In the genomic region with DNA sequence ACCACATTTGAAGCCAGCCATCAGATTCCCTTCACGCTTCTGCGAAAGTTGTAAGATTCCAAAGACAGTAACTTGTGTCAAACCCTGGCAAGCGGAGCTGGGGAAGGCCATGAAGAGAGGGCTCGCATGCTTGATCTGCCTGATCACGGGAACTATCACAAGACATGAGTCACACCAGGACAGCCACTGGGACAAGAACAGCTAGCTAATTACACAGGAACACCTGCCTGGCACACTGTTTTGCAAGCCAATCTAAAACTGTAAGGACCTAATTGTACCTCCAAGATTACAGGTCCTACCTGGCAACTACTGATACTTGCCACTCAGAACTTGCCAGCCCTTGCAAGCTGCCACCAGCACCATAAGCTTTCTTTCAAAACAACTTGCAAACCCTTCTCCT, we compare ENCODE assay signal across 26 cellular contexts.
DNase-seq lines count a peak whose midpoint lies in the region; ATAC-seq, FAIRE-seq and TF ChIP-seq lines count a peak whose summit lies in the region.
"Had no signal": no experiment of that assay in that cellular context is flagged by ENCODE, and none has a peak within 500 bp of the region (broad histone marks: within the 10 kb centered on the region; RNA-seq: fewer than 3 reads in every experiment).

No MANE protein-coding gene starts in this region.

- no peak for FAIRE-seq in GM12892 (lab: Jason Lieb, UNC)
- FAIRE-seq: astrocyte, G401.6 had no signal

- ATAC-seq in left ventricle myocardium superior (peak; percentile 25), naive B cell (ENCODE audit: low read depth in 2 of 2) (peak; percentile 55 to 57), GM18505 (IDR thresholded peaks at IDR 0.05; ENCODE audit: unreplicated experiment) (no peak)
- ATAC-seq: activated naive CD4-positive, alpha-beta T cell treated with anti-CD3 and anti-CD28 coated beads, Interleukin-2, amount 50 U/mL, for 72 hours; naive thymus-derived CD8-positive, alpha-beta T cell; sciatic nerve had no signal

- intact Hi-C loops in left ventricle myocardium superior (cut with micrococcal nuclease), result no loop called here

- TF ChIP-seq POLR2A in GM18505 (IDR thresholded peaks at IDR 0.05; ENCODE audit: borderline replicate concordance, extremely low read depth, insufficient read depth, insufficient read length), result no peak
- no peak for TF ChIP-seq POLR2A in GM12892 (IDR thresholded peaks at IDR 0.05; ENCODE audit: low read depth, low read length)

- H3K4me3 ChIP-seq in right atrium auricular region, result no peak overlapping the region
- H3K4me3 ChIP-seq: lower lobe of right lung, SK-N-MC had no signal

- H3K9me3 ChIP-seq in right atrium auricular region, result no peaks in the 10 kb centered on the region
- H3K9me3 ChIP-seq: lower lobe of right lung had no signal

- DNase-seq in left ventricle myocardium superior (no peak), right atrium auricular region (ENCODE audit: low spot score) (no peak), foreskin melanocyte (peak; percentile 10), naive B cell (no peak), GM12892 (ENCODE audit: insufficient read length) (no peak), SHP77 (lab: John Stamatoyannopoulos, UW) (no peak), GM03348 (ENCODE audit: low spot score) (no peak)
- DNase-seq: activated CD4-positive, alpha-beta T cell treated with anti-CD3 and anti-CD28 coated beads for 48 hours; CD4-positive, CD25-positive, alpha-beta regulatory T cell; central memory CD4-positive, alpha-beta T cell; dermis blood vessel endothelial cell; DMS 273 treated with DMSO at 0.1 percent for 48 hours; HFFc6; Karpas-422; lower lobe of right lung; naive thymus-derived CD8-positive, alpha-beta T cell; NCI-H1048; NCI-H2029 treated with DMSO at 0.1 percent for 48 hours; NCI-H510A; T-helper 2 cell had no signal

- no peaks in the 10 kb centered on the region for H3K36me3 ChIP-seq in right atrium auricular region
- H3K36me3 ChIP-seq: lower lobe of right lung had no signal

- H3K27me3 Mint-ChIP-seq in naive B cell, result no peaks in the 10 kb centered on the region
- H3K27me3 Mint-ChIP-seq: CD4-positive, CD25-positive, alpha-beta regulatory T cell; naive thymus-derived CD8-positive, alpha-beta T cell had no signal

- H3K4me3 Mint-ChIP-seq in naive B cell, result peak overlapping the region in 3 of 8 donors; percentile 2 to 24 (median 18)
- H3K4me3 Mint-ChIP-seq: CD4-positive, CD25-positive, alpha-beta regulatory T cell; HFFc6; naive thymus-derived CD8-positive, alpha-beta T cell had no signal

- TF ChIP-seq CTCF in right atrium auricular region (IDR thresholded peaks at IDR 0.05), result no peak

- no peak overlapping the region for H3K27ac ChIP-seq in right atrium auricular region
- H3K27ac ChIP-seq: lower lobe of right lung, SK-N-MC had no signal

- peak overlapping the region in 5 of 6 donors; percentile 1 to 92 (median 18) for H3K27ac Mint-ChIP-seq in naive B cell
- H3K27ac Mint-ChIP-seq: activated naive CD4-positive, alpha-beta T cell treated with anti-CD3 and anti-CD28 coated beads, Interleukin-2, amount 50 U/mL, for 72 hours; CD4-positive, CD25-positive, alpha-beta regulatory T cell; HFFc6; naive thymus-derived CD8-positive, alpha-beta T cell had no signal

- no peaks in the 10 kb centered on the region for H3K4me1 ChIP-seq in right atrium auricular region
- H3K4me1 ChIP-seq: lower lobe of right lung had no signal

- H3K9me3 Mint-ChIP-seq in naive B cell, result peaks cover 0 to 3% (median 0%) of the 10 kb centered on the region in 7 donors
- H3K9me3 Mint-ChIP-seq: activated naive CD4-positive, alpha-beta T cell treated with anti-CD3 and anti-CD28 coated beads, Interleukin-2, amount 50 U/mL, for 72 hours had no signal

- H3K4me1 Mint-ChIP-seq in naive B cell, result peaks cover 8 to 17% (median 12%) of the 10 kb centered on the region in 3 donors
- H3K4me1 Mint-ChIP-seq: CD4-positive, CD25-positive, alpha-beta regulatory T cell had no signal

- H3K27me3 ChIP-seq in right atrium auricular region, result no peaks in the 10 kb centered on the region

- H3K36me3 Mint-ChIP-seq in naive B cell, result peaks cover 0 to 8% of the 10 kb centered on the region in 2 donors
